ENCODE assay signal across 8 cellular contexts in the genomic region with DNA sequence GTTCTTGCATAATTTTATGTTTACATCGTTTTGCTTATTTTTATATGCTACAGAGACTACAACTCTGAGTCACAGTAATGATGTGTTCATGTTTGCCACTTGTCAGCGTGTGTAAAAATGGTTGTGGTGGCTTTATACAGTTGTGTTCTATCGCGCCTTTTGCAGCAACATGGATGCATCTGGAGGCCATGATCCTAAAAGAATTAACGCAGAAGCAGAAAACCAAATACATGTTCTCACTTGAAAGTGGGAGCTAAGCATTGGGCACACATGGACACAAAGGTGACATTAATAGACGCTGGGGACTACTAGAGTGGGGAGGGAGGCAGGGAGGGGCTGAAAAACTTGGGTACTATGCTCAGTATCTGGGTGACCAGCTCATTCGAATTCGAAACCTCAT. TPM values are rescaled to one million over a fixed set of nuclear protein-coding genes. Genes with fewer than 3 reads are reported as not detected.
DNase-seq lines count a peak whose midpoint lies in the region; ATAC-seq, FAIRE-seq and TF ChIP-seq lines count a peak whose summit lies in the region.

No MANE protein-coding gene starts in this region.

- TF ChIP-seq CTCF in CD8-positive, alpha-beta T cell (IDR thresholded peaks at IDR 0.05): no peak
- TF ChIP-seq CTCF in GM12878 (IDR thresholded peaks at IDR 0.05 in 2 of 3, conservative IDR thresholded peaks at IDR 0.05 in 1 of 3; ENCODE audit: control insufficient read depth in 2 of 3, extremely low read depth in 1 of 3, insufficient read depth in 1 of 3, low read depth in 3 of 3, low read length in 3 of 3): no peak
- TF ChIP-seq CTCF in mesothelial cell of epicardium (IDR thresholded peaks at IDR 0.05; ENCODE audit: unreplicated experiment): no peak

- no peaks in the 10 kb centered on the region for H3K27me3 ChIP-seq in CD8-positive, alpha-beta T cell (ENCODE audit: insufficient read depth, low read length)
- H3K27me3 ChIP-seq in GM12878 (replicated peaks in 1 of 2; ENCODE audit: control insufficient read depth in 2 of 2, insufficient read depth in 2 of 2, low read length in 1 of 2): no peaks in the 10 kb centered on the region

- H3K27ac Mint-ChIP-seq in CD8-positive, alpha-beta T cell: peak overlapping the region; percentile 100
- H3K27ac Mint-ChIP-seq in mesothelial cell of epicardium: peak overlapping the region; percentile 100

- H3K4me1 Mint-ChIP-seq in CD8-positive, alpha-beta T cell (ENCODE audit: low read depth): peaks cover 42% of the 10 kb centered on the region
- peaks cover 20% of the 10 kb centered on the region for H3K4me1 Mint-ChIP-seq in mesothelial cell of epicardium

- CTCF ChIA-PET in CD8-positive, alpha-beta T cell (lab: Charles Lee): interaction anchor here (0.8 to 2.2 kb wide), 6 partner anchors 11 to 287 kb away, joined by 3 to 7 read pairs (median 3); a partner anchor contains a TSS
- CTCF ChIA-PET in GM12878 (lab: Yijun Ruan, JAX): interaction anchor here (0.7 to 4.6 kb wide), 8 partner anchors 8 to 94 kb away, joined by 3 to 46 read pairs (median 6); a partner anchor contains a TSS

- no peak for FAIRE-seq in GM12878 (lab: Jason Lieb, UNC)

- peak overlapping the region; percentile 95 for H3K4me2 ChIP-seq in GM12878 (ENCODE audit: control insufficient read depth, insufficient read depth)

- POLR2A ChIA-PET in CD8-positive, alpha-beta T cell (lab: Charles Lee): interaction anchor here (0.9 to 3.3 kb wide), 11 partner anchors 9 to 896 kb away, joined by 3 to 74 read pairs (median 6); a partner anchor contains a TSS
- POLR2A ChIA-PET in GM12878 (lab: Charles Lee): interaction anchor here (0.7 to 5.2 kb wide), 12 partner anchors 9 to 432 kb away, joined by 3 to 96 read pairs (median 7); a partner anchor contains a TSS

- TF ChIP-seq RAD21 in GM12878 (IDR thresholded peaks at IDR 0.05; ENCODE audit: insufficient read depth, low read depth, low read length): no peak

- ATAC-seq in CD8-positive, alpha-beta T cell: no peak
- peak; percentile 4; the same call in 1 of the 3 replicates for ATAC-seq in GM12878
- no peak for ATAC-seq in HG02763 (IDR thresholded peaks at IDR 0.05; ENCODE audit: unreplicated experiment)
- ATAC-seq in left lobe of liver: no peak
- ATAC-seq in HG02981 (IDR thresholded peaks at IDR 0.05; ENCODE audit: unreplicated experiment): no peak

- WGBS in GM12878 (ENCODE audit: insufficient coverage, insufficient replicate concordance, low lambda C conversion rate, missing lambda C conversion rate): 51% methylated on average over 8 of the region's 8 CpGs

- SMC1A ChIA-PET in GM12878 (lab: Charles Lee; ENCODE audit: uncharacterized antibody, unreplicated experiment): interaction anchor here (1.0 to 5.6 kb wide), 11 partner anchors 10 to 542 kb away, joined by 3 to 83 read pairs (median 4); a partner anchor contains a TSS

- peak overlapping the region; percentile 92 for H2AFZ ChIP-seq in GM12878 (ENCODE audit: control insufficient read depth, low read depth, low read length)

- H3K4me3 ChIP-seq in CD8-positive, alpha-beta T cell (ENCODE audit: low read depth, low read length): peak overlapping the region; percentile 63
- peak overlapping the region; percentile 80 for H3K4me3 ChIP-seq in GM12878

- peaks cover 19% of the 10 kb centered on the region for H3K79me2 ChIP-seq in GM12878 (ENCODE audit: control insufficient read depth, insufficient read depth, low read length)

- no TSS peak for BruUV-seq in GM12878 (replicated peaks; lab: Mats Ljungman, UMichigan)

- in situ Hi-C loops in GM12878 (cut with MboI): loop anchor here (25.0 kb wide), 1 partner anchor 1506 kb away; a partner anchor contains a TSS

- peak overlapping the region; percentile 97 for H3K27ac ChIP-seq in CD8-positive, alpha-beta T cell (ENCODE audit: low read depth, low read length)
- peak overlapping the region; percentile 98 for H3K27ac ChIP-seq in GM12878 (ENCODE audit: control insufficient read depth, insufficient read depth)

- no peak for TF ChIP-seq POLR2A in GM12878 (IDR thresholded peaks at IDR 0.05; ENCODE audit: low read depth, low read length)

- peak overlapping the region; percentile 100 for H3K4me3 Mint-ChIP-seq in CD8-positive, alpha-beta T cell
- H3K4me3 Mint-ChIP-seq in mesothelial cell of epicardium: peak overlapping the region; percentile 100

- H3K36me3 ChIP-seq in CD8-positive, alpha-beta T cell (ENCODE audit: insufficient read depth, low read length): peaks cover 10% of the 10 kb centered on the region
- no peaks in the 10 kb centered on the region; a peak in 1 of 4 replicates for H3K36me3 ChIP-seq in GM12878 (ENCODE audit: control insufficient read depth in 2 of 2, insufficient read depth in 2 of 2, low read length in 1 of 2)

- H3K9ac ChIP-seq in GM12878 (ENCODE audit: control insufficient read depth, insufficient read depth, low read length): peak overlapping the region; percentile 86

- H4K20me1 ChIP-seq in GM12878 (ENCODE audit: control insufficient read depth, insufficient read depth): no peaks in the 10 kb centered on the region

- no peaks in the 10 kb centered on the region for H3K27me3 Mint-ChIP-seq in CD8-positive, alpha-beta T cell (ENCODE audit: low read depth)
- peaks cover 12% of the 10 kb centered on the region for H3K27me3 Mint-ChIP-seq in mesothelial cell of epicardium (ENCODE audit: low read depth)

- TF ChIP-seq EP300 in GM12878 (IDR thresholded peaks at IDR 0.05; ENCODE audit: borderline replicate concordance in 1 of 2, control insufficient read depth in 1 of 2, low read depth in 2 of 2, low read length in 2 of 2): no peak

- intact Hi-C loops in CD8-positive, alpha-beta T cell (cut with DNase I, micrococcal nuclease): loop anchor here (1.0 to 10.0 kb wide), 11 partner anchors 9 to 939 kb away; a partner anchor contains a TSS
- intact Hi-C loops in GM12878 (cut with micrococcal nuclease; ENCODE audit: unreplicated experiment): loop anchor here (1.0 to 5.0 kb wide), 5 partner anchors 9 to 94 kb away; a partner anchor contains a TSS

- peaks cover 35% of the 10 kb centered on the region for H3K36me3 Mint-ChIP-seq in CD8-positive, alpha-beta T cell
- peaks cover 6% of the 10 kb centered on the region for H3K36me3 Mint-ChIP-seq in mesothelial cell of epicardium

- no peaks in the 10 kb centered on the region for H3K9me3 Mint-ChIP-seq in CD8-positive, alpha-beta T cell
- H3K9me3 Mint-ChIP-seq in mesothelial cell of epicardium: no peaks in the 10 kb centered on the region

- RAD21 ChIA-PET in GM12878 (lab: Charles Lee; ENCODE audit: unreplicated experiment): interaction anchor here (1.2 to 3.3 kb wide), 8 partner anchors 10 to 564 kb away, joined by 4 to 67 read pairs (median 8); a partner anchor contains a TSS

- DNase-seq in CD8-positive, alpha-beta T cell: peak in 3 of 7 experiments; percentile 16 to 50 (median 47)
- DNase-seq in NCI-H2227 (lab: John Stamatoyannopoulos, UW; ENCODE audit: unreplicated experiment): peak; percentile 45
- no peak for DNase-seq in GM12878 (ENCODE audit: low read depth, low spot score)
- no peak for DNase-seq in mesothelial cell of epicardium (ENCODE audit: low spot score in 2 of 2, unreplicated experiment in 2 of 2)
- no peak for DNase-seq in left lobe of liver (ENCODE audit: low spot score)
- no peak for DNase-seq in activated gamma-delta T cell (lab: John Stamatoyannopoulos, UW)

- peaks cover 17% of the 10 kb centered on the region for H3K4me1 ChIP-seq in CD8-positive, alpha-beta T cell (ENCODE audit: insufficient read depth, low read length)
- H3K4me1 ChIP-seq in GM12878 (ENCODE audit: control insufficient read depth, insufficient read depth, low read length): no peaks in the 10 kb centered on the region

- no peaks in the 10 kb centered on the region for H3K9me3 ChIP-seq in CD8-positive, alpha-beta T cell (ENCODE audit: low read length)
- no peaks in the 10 kb centered on the region for H3K9me3 ChIP-seq in GM12878 (replicated peaks; ENCODE audit: control insufficient read depth, insufficient read depth, low read length)

RNA-seq across cellular contexts. Expression of a gene that starts 1.0 kb away (rescaled TPM):
- 10 to 100 TPM; 31.5 to 31.8 TPM for total RNA-seq in CD8-positive, alpha-beta T cell
- 55.8 and 58.2 TPM in 2 replicates for total RNA-seq in GM12878 (2013; cell fraction: nucleolus; rRNA removed)
- total RNA-seq in GM12878 (2014; rRNA removed): 86.9 and 96.4 TPM in 2 replicates
- total RNA-seq in GM12878 (2014; rRNA removed; fragmentation: Illumina TruSeq; extraction: Trizol): 64.3 and 66.8 TPM in 2 replicates
- total RNA-seq in GM12878 (2021): 60.8 and 66.0 TPM in 2 replicates
- polyA plus RNA-seq in GM12878 (2011; ENCODE audit: low read depth): 53.9 TPM
- 118 and 121 TPM in 2 replicates for polyA plus RNA-seq in GM12878 (2011; rRNA removed)
- polyA plus RNA-seq in GM12878 (2011; cell fraction: cytosol; rRNA removed): 105 and 114 TPM in 2 replicates
- 66.0 and 71.7 TPM in 2 replicates for polyA plus RNA-seq in GM12878 (2011; cell fraction: nucleus; rRNA removed)
- 62.1 and 85.4 TPM in 2 replicates for polyA plus RNA-seq in GM12878 (2012)
- 77.9 and 94.0 TPM in 2 replicates for polyA plus RNA-seq in GM12878 (2014; fragmentation: Illumina TruSeq; extraction: Trizol)
- polyA plus RNA-seq in GM12878 (2014; fragmentation: Nextera tagmentation; extraction: Ambion mirVana): 10 to 100 TPM; 49.1 to 73.2 TPM
- polyA plus RNA-seq in GM12878 (2014; rRNA removed): 67.2 and 72.1 TPM in 2 replicates
- 10 to 100 TPM; 93.4 to 95.7 TPM for polyA plus RNA-seq in GM12878 (2016; fragmentation: Nextera tagmentation; extraction: Ambion mirVana)
- polyA minus RNA-seq in GM12878 (2011; rRNA and poly(A)+ RNA removed): 135 and 150 TPM in 2 replicates
- polyA minus RNA-seq in GM12878 (2011; cell fraction: cytosol; rRNA and poly(A)+ RNA removed): 29.0 and 37.9 TPM in 2 replicates
- polyA minus RNA-seq in GM12878 (2011; cell fraction: nucleus; rRNA and poly(A)+ RNA removed): 33.1 and 45.1 TPM in 2 replicates
- total RNA-seq in mesothelial cell of epicardium: 33.1 to 38.0 TPM (median 35.2 TPM) in 3 replicates
- total RNA-seq in left lobe of liver: 30.2 TPM

RNA-seq across cellular contexts. Expression of a gene that starts 9.7 kb away (rescaled TPM):
- 1 to 10 TPM; 2.1 to 2.3 TPM for total RNA-seq in CD8-positive, alpha-beta T cell
- total RNA-seq in GM12878 (2013; cell fraction: nucleolus; rRNA removed): 20.4 and 21.3 TPM in 2 replicates
- total RNA-seq in GM12878 (2014; rRNA removed) (22.3 and 26.0 TPM in 2 replicates), GM12878 (2014; rRNA removed; fragmentation: Illumina TruSeq; extraction: Trizol) (24.9 TPM in 2 replicates), GM12878 (2021) (17.8 and 18.2 TPM in 2 replicates), mesothelial cell of epicardium (19.2 to 22.0 TPM (median 20.6 TPM) in 3 replicates), left lobe of liver (15.3 TPM)
- polyA plus RNA-seq in GM12878 (2011; ENCODE audit: low read depth): 6.2 TPM
- polyA plus RNA-seq in GM12878 (2011; rRNA removed) (34.1 and 44.0 TPM in 2 replicates), GM12878 (2014; fragmentation: Illumina TruSeq; extraction: Trizol) (29.7 and 36.5 TPM in 2 replicates), GM12878 (2014; fragmentation: Nextera tagmentation; extraction: Ambion mirVana) (1 to 10 TPM; 7.1 to 9.2 TPM), GM12878 (2014; rRNA removed) (12.5 and 12.7 TPM in 2 replicates), GM12878 (2016; fragmentation: Nextera tagmentation; extraction: Ambion mirVana) (10 to 100 TPM; 13.2 to 13.8 TPM)
- polyA plus RNA-seq in GM12878 (2011; cell fraction: cytosol; rRNA removed): 17.9 and 19.6 TPM in 2 replicates
- polyA plus RNA-seq in GM12878 (2011; cell fraction: nucleus; rRNA removed): 8.6 and 11.6 TPM in 2 replicates
- 9.1 and 11.8 TPM in 2 replicates for polyA plus RNA-seq in GM12878 (2012)
- polyA minus RNA-seq in GM12878 (2011; rRNA and poly(A)+ RNA removed): 53.0 and 66.5 TPM in 2 replicates
- polyA minus RNA-seq in GM12878 (2011; cell fraction: cytosol; rRNA and poly(A)+ RNA removed): 10.8 and 15.4 TPM in 2 replicates
- 5.3 and 5.8 TPM in 2 replicates for polyA minus RNA-seq in GM12878 (2011; cell fraction: nucleus; rRNA and poly(A)+ RNA removed)

RNA-seq across cellular contexts. Expression of a gene that starts 39.6 kb away (rescaled TPM):
- 10 to 100 TPM; 11.5 TPM for total RNA-seq in CD8-positive, alpha-beta T cell
- total RNA-seq in GM12878 (2013; cell fraction: nucleolus; rRNA removed): 17.0 and 21.0 TPM in 2 replicates
- total RNA-seq in GM12878 (2014; rRNA removed) (15.7 and 18.1 TPM in 2 replicates), GM12878 (2014; rRNA removed; fragmentation: Illumina TruSeq; extraction: Trizol) (12.8 and 12.9 TPM in 2 replicates), GM12878 (2021) (8.1 and 8.7 TPM in 2 replicates), mesothelial cell of epicardium (12.2 to 13.5 TPM (median 13.0 TPM) in 3 replicates), left lobe of liver (3.1 TPM)
- 3.3 TPM for polyA plus RNA-seq in GM12878 (2011; ENCODE audit: low read depth)
- polyA plus RNA-seq in GM12878 (2011; rRNA removed) (8.7 and 14.9 TPM in 2 replicates), GM12878 (2014; fragmentation: Illumina TruSeq; extraction: Trizol) (11.5 and 13.9 TPM in 2 replicates), GM12878 (2014; fragmentation: Nextera tagmentation; extraction: Ambion mirVana) (10 to 100 TPM in 1 of 2 experiments, 1 to 10 TPM in 1; 9.5 to 12.4 TPM), GM12878 (2014; rRNA removed) (13.5 and 16.9 TPM in 2 replicates), GM12878 (2016; fragmentation: Nextera tagmentation; extraction: Ambion mirVana) (10 to 100 TPM; 13.8 to 14.6 TPM)
- polyA plus RNA-seq in GM12878 (2011; cell fraction: cytosol; rRNA removed): 2.8 and 4.6 TPM in 2 replicates
- 6.2 and 7.5 TPM in 2 replicates for polyA plus RNA-seq in GM12878 (2011; cell fraction: nucleus; rRNA removed)
- 4.8 and 4.9 TPM in 2 replicates for polyA plus RNA-seq in GM12878 (2012)
- 2.9 and 4.4 TPM in 2 replicates for polyA minus RNA-seq in GM12878 (2011; rRNA and poly(A)+ RNA removed)
- 2.8 and 4.2 TPM in 2 replicates for polyA minus RNA-seq in GM12878 (2011; cell fraction: cytosol; rRNA and poly(A)+ RNA removed)
- polyA minus RNA-seq in GM12878 (2011; cell fraction: nucleus; rRNA and poly(A)+ RNA removed): 4.8 and 5.7 TPM in 2 replicates

RNA-seq across cellular contexts. Expression of a gene that starts 39.9 kb away (rescaled TPM):
- 1 to 10 TPM; 2.0 to 2.3 TPM for total RNA-seq in CD8-positive, alpha-beta T cell
- 9.9 and 10.9 TPM in 2 replicates for total RNA-seq in GM12878 (2013; cell fraction: nucleolus; rRNA removed)
- 6.2 and 7.1 TPM in 2 replicates for total RNA-seq in GM12878 (2014; rRNA removed)
- total RNA-seq in GM12878 (2014; rRNA removed; fragmentation: Illumina TruSeq; extraction: Trizol): 6.7 and 8.1 TPM in 2 replicates
- total RNA-seq in GM12878 (2021): 4.8 and 5.5 TPM in 2 replicates
- polyA plus RNA-seq in GM12878 (2011; ENCODE audit: low read depth): 2.9 TPM
- 12.2 and 12.6 TPM in 2 replicates for polyA plus RNA-seq in GM12878 (2011; rRNA removed)
- 7.1 and 7.3 TPM in 2 replicates for polyA plus RNA-seq in GM12878 (2011; cell fraction: cytosol; rRNA removed)
- 8.3 and 8.8 TPM in 2 replicates for polyA plus RNA-seq in GM12878 (2011; cell fraction: nucleus; rRNA removed)
- polyA plus RNA-seq in GM12878 (2012): 3.5 and 5.0 TPM in 2 replicates
- 6.8 and 10.4 TPM in 2 replicates for polyA plus RNA-seq in GM12878 (2014; fragmentation: Illumina TruSeq; extraction: Trizol)
- 1 to 10 TPM; 6.1 to 7.6 TPM for polyA plus RNA-seq in GM12878 (2014; fragmentation: Nextera tagmentation; extraction: Ambion mirVana)
- 5.9 and 7.7 TPM in 2 replicates for polyA plus RNA-seq in GM12878 (2014; rRNA removed)
- 1 to 10 TPM; 3.6 to 3.7 TPM for polyA plus RNA-seq in GM12878 (2016; fragmentation: Nextera tagmentation; extraction: Ambion mirVana)
- 7.2 and 9.9 TPM in 2 replicates for polyA minus RNA-seq in GM12878 (2011; rRNA and poly(A)+ RNA removed)
- polyA minus RNA-seq in GM12878 (2011; cell fraction: cytosol; rRNA and poly(A)+ RNA removed): 1.6 and 5.0 TPM in 2 replicates
- polyA minus RNA-seq in GM12878 (2011; cell fraction: nucleus; rRNA and poly(A)+ RNA removed): 5.0 and 6.1 TPM in 2 replicates
- total RNA-seq in mesothelial cell of epicardium: 5.3 to 8.2 TPM (median 7.2 TPM) in 3 replicates
- 0.55 TPM for total RNA-seq in left lobe of liver
